Comparison of ENCODE assay signal across 1 cellular context in genomic region chrX:257681-258289, GRCh38.
TF ChIP-seq lines count a peak whose summit lies in the region.

No MANE protein-coding gene starts in this region.

TF ChIP-seq in HepG2, 621 proteins besides CTCF, POLR2A, EP300 and RAD21 (continued from another document and continues in another):
- TF ChIP-seq FOXA3 (CRISPR knock-in tag; IDR thresholded peaks at IDR 0.05) (0 out of 2 replicates have a peak, but pooled peaks have one; percentile 11), CENPT (CRISPR knock-in tag; IDR thresholded peaks at IDR 0.05; ENCODE audit: low read depth) (no peak), DZIP1 (CRISPR knock-in tag; IDR thresholded peaks at IDR 0.05) (no peak), NR2F1 (CRISPR knock-in tag; IDR thresholded peaks at IDR 0.05) (no peak; a peak in 1 of 4 replicates), ZNF350 (CRISPR knock-in tag; IDR thresholded peaks at IDR 0.05; ENCODE audit: borderline replicate concordance, low read depth) (peak; percentile 34; the same call in 1 of the 2 replicates), EEA1 (CRISPR knock-in tag; IDR thresholded peaks at IDR 0.05; ENCODE audit: borderline replicate concordance) (0 out of 2 replicates have a peak, but pooled peaks have one; percentile 31), ARNT2 (CRISPR knock-in tag; IDR thresholded peaks at IDR 0.05; ENCODE audit: low read depth) (0 out of 2 replicates have a peak, but pooled peaks have one; percentile 27), KLF13 (CRISPR knock-in tag; IDR thresholded peaks at IDR 0.05) (no peak), TCF7L2 (IDR thresholded peaks at IDR 0.05; ENCODE audit: low read depth, low read length) (no peak), EHMT2 (IDR thresholded peaks at IDR 0.05; ENCODE audit: borderline replicate concordance, low read depth, low read length) (no peak), ZNF501 (CRISPR knock-in tag; IDR thresholded peaks at IDR 0.05) (0 out of 2 replicates have a peak, but pooled peaks have one; percentile 44), HOXD1 (CRISPR knock-in tag; IDR thresholded peaks at IDR 0.05) (no peak), KDM2A (CRISPR knock-in tag; IDR thresholded peaks at IDR 0.05; ENCODE audit: borderline replicate concordance, low read depth) (no peak), ZNF546 (CRISPR knock-in tag; conservative IDR thresholded peaks at IDR 0.05) (no peak), ZNF430 (CRISPR knock-in tag; IDR thresholded peaks at IDR 0.05) (no peak), SPEN (CRISPR knock-in tag; IDR thresholded peaks at IDR 0.05; ENCODE audit: low read depth) (peak; percentile 38; the same call in 1 of the 2 replicates), SYNCRIP (IDR thresholded peaks at IDR 0.05; ENCODE audit: insufficient read depth, low read depth, low read length) (no peak), CCAR2 (optimal IDR thresholded peaks at IDR 0.05; ENCODE audit: low read depth, low read length) (no peak), ZNF891 (CRISPR knock-in tag; IDR thresholded peaks at IDR 0.05) (0 out of 2 replicates have a peak, but pooled peaks have one; percentile 36), ZNF7 (CRISPR knock-in tag; IDR thresholded peaks at IDR 0.05) (no peak), CAMTA2 (CRISPR knock-in tag; IDR thresholded peaks at IDR 0.05; ENCODE audit: borderline replicate concordance) (no peak), AGO1 (IDR thresholded peaks at IDR 0.05; ENCODE audit: low read depth, low read length, poor library complexity, severe bottlenecking) (peak; percentile 60), SAFB2 (CRISPR knock-in tag; IDR thresholded peaks at IDR 0.05; ENCODE audit: borderline replicate concordance, low read depth) (no peak), ZNF781 (CRISPR knock-in tag; IDR thresholded peaks at IDR 0.05; ENCODE audit: borderline replicate concordance, not compliant biosample characterization) (no peak), FIP1L1 (IDR thresholded peaks at IDR 0.05; ENCODE audit: borderline replicate concordance, insufficient read depth, low read depth, low read length) (no peak), ZEB1 (IDR thresholded peaks at IDR 0.05; ENCODE audit: insufficient replicate concordance, low read depth) (no peak), PRPF4 (IDR thresholded peaks at IDR 0.05; ENCODE audit: low read depth, low read length, poor library complexity, severe bottlenecking) (no peak), NFYC (CRISPR knock-in tag; IDR thresholded peaks at IDR 0.05) (no peak), ZMAT3 (CRISPR knock-in tag; conservative IDR thresholded peaks at IDR 0.05) (0 out of 2 replicates have a peak, but pooled peaks have one; percentile 23), ZNF18 (CRISPR knock-in tag; IDR thresholded peaks at IDR 0.05; ENCODE audit: insufficient replicate concordance) (peak; percentile 54), TIGD3 (CRISPR knock-in tag; IDR thresholded peaks at IDR 0.05; ENCODE audit: borderline replicate concordance) (no peak), PHF21A (CRISPR knock-in tag; IDR thresholded peaks at IDR 0.05) (no peak), ZC3H4 (CRISPR knock-in tag; IDR thresholded peaks at IDR 0.05; ENCODE audit: borderline replicate concordance) (no peak), NR2F6 (IDR thresholded peaks at IDR 0.05) (peak; percentile 50; the same call in 1 of the 2 replicates), NR2F6 (CRISPR knock-in tag; IDR thresholded peaks at IDR 0.05) (0 out of 2 replicates have a peak, but pooled peaks have one; percentile 24), U2AF2 (IDR thresholded peaks at IDR 0.05; ENCODE audit: low read depth, low read length) (no peak), ZNF710 (CRISPR knock-in tag; IDR thresholded peaks at IDR 0.05; ENCODE audit: borderline replicate concordance) (no peak), MLLT10 (CRISPR knock-in tag; IDR thresholded peaks at IDR 0.05) (no peak), POGZ (CRISPR knock-in tag; IDR thresholded peaks at IDR 0.05) (no peak), BCL6 (CRISPR knock-in tag; IDR thresholded peaks at IDR 0.05) (no peak), MTF1 (CRISPR knock-in tag; IDR thresholded peaks at IDR 0.05) (no peak), AGO2 (optimal IDR thresholded peaks at IDR 0.05; ENCODE audit: low read depth, low read length) (peak; percentile 24), BRD4 (CRISPR knock-in tag; IDR thresholded peaks at IDR 0.05) (no peak), HES4 (CRISPR knock-in tag; IDR thresholded peaks at IDR 0.05; ENCODE audit: borderline replicate concordance) (no peak), SALL1 (CRISPR knock-in tag; IDR thresholded peaks at IDR 0.05) (peak; percentile 29; the same call in 1 of the 2 replicates), SKI (IDR thresholded peaks at IDR 0.05; ENCODE audit: partially characterized antibody) (peak; percentile 32)
- TF ChIP-seq, protein P1, sequence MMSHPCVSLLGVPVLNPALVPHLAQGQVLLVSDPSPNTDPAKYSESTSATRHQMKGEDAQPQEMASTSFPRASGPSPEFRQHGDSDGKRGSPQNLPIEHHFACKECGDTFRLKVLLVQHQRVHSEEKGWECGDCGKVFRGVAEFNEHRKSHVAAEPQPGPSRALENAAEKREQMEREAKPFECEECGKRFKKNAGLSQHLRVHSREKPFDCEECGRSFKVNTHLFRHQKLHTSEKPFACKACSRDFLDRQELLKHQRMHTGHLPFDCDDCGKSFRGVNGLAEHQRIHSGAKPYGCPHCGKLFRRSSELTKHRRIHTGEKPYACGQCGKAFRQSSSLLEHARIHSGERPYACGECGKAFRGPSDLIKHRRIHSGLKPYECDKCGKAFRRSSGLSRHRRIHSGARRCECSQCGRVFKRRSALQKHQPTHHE (CRISPR knock-in tag; IDR thresholded peaks at IDR 0.05; ENCODE audit: borderline replicate concordance), result no peak
- TF ChIP-seq, protein P2, sequence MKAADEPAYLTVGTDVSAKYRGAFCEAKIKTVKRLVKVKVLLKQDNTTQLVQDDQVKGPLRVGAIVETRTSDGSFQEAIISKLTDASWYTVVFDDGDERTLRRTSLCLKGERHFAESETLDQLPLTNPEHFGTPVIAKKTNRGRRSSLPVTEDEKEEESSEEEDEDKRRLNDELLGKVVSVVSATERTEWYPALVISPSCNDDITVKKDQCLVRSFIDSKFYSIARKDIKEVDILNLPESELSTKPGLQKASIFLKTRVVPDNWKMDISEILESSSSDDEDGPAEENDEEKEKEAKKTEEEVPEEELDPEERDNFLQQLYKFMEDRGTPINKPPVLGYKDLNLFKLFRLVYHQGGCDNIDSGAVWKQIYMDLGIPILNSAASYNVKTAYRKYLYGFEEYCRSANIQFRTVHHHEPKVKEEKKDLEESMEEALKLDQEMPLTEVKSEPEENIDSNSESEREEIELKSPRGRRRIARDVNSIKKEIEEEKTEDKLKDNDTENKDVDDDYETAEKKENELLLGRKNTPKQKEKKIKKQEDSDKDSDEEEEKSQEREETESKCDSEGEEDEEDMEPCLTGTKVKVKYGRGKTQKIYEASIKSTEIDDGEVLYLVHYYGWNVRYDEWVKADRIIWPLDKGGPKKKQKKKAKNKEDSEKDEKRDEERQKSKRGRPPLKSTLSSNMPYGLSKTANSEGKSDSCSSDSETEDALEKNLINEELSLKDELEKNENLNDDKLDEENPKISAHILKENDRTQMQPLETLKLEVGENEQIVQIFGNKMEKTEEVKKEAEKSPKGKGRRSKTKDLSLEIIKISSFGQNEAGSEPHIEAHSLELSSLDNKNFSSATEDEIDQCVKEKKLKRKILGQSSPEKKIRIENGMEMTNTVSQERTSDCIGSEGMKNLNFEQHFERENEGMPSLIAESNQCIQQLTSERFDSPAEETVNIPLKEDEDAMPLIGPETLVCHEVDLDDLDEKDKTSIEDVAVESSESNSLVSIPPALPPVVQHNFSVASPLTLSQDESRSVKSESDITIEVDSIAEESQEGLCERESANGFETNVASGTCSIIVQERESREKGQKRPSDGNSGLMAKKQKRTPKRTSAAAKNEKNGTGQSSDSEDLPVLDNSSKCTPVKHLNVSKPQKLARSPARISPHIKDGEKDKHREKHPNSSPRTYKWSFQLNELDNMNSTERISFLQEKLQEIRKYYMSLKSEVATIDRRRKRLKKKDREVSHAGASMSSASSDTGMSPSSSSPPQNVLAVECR (CRISPR knock-in tag; IDR thresholded peaks at IDR 0.05; ENCODE audit: borderline replicate concordance), result peak; percentile 41; the same call in 1 of the 2 replicates
- TF ChIP-seq, protein P3, sequence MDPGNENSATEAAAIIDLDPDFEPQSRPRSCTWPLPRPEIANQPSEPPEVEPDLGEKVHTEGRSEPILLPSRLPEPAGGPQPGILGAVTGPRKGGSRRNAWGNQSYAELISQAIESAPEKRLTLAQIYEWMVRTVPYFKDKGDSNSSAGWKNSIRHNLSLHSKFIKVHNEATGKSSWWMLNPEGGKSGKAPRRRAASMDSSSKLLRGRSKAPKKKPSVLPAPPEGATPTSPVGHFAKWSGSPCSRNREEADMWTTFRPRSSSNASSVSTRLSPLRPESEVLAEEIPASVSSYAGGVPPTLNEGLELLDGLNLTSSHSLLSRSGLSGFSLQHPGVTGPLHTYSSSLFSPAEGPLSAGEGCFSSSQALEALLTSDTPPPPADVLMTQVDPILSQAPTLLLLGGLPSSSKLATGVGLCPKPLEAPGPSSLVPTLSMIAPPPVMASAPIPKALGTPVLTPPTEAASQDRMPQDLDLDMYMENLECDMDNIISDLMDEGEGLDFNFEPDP (CRISPR knock-in tag; conservative IDR thresholded peaks at IDR 0.05), result no peak
- TF ChIP-seq, protein P4, sequence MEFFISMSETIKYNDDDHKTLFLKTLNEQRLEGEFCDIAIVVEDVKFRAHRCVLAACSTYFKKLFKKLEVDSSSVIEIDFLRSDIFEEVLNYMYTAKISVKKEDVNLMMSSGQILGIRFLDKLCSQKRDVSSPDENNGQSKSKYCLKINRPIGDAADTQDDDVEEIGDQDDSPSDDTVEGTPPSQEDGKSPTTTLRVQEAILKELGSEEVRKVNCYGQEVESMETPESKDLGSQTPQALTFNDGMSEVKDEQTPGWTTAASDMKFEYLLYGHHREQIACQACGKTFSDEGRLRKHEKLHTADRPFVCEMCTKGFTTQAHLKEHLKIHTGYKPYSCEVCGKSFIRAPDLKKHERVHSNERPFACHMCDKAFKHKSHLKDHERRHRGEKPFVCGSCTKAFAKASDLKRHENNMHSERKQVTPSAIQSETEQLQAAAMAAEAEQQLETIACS (CRISPR knock-in tag; IDR thresholded peaks at IDR 0.05), result no peak
